8 cellular contexts compared by ENCODE assay signal in the genomic region with DNA sequence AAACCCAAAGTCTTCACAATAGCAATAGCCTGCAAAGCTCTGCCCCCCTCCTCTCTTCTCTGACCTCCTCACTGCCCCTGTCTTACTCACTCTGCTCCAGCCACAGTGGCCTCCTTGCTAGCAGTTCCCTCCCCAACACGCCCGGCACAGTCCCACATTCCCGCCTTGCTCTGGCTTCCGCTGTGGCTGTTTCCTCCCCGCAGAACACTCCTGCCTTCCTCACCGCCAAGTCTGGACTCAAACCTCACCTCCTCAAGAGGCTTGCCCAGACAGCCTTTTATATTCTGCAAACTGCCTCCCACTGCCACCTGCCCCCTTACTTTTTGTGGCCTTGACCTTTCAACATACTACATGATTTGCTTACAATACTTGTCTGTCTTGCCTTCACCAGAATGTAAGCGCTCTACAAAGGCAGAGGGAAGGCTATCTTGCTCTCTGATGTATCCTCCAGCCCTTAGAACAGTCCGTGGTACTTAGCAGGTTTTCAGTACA. TPM values are rescaled to one million over a fixed set of nuclear protein-coding genes. Genes with fewer than 3 reads are reported as not detected.
A peak's percentile ranks its signal among the peaks of the same experiment; 100 is the strongest.
DNase-seq lines count a peak whose midpoint lies in the region; ATAC-seq, FAIRE-seq and TF ChIP-seq lines count a peak whose summit lies in the region.

No MANE protein-coding gene starts in this region.

- no peak overlapping the region for H3K14ac ChIP-seq in H1 (ENCODE audit: insufficient read length)

- 0 out of 2 replicates have a peak overlapping the region, but pooled peaks have one; percentile 41 for H2BK12ac ChIP-seq in H1 (ENCODE audit: low read depth, low read length)

- no peaks in the 10 kb centered on the region for H3K79me1 ChIP-seq in H1 (ENCODE audit: low read depth, low read length)

- H3K18ac ChIP-seq in H1 (ENCODE audit: extremely low read depth, low read length): no peak overlapping the region

- no peak overlapping the region for H2BK20ac ChIP-seq in H1 (ENCODE audit: low read length)

- H3K36me3 ChIP-seq in H1 (ENCODE audit: control insufficient read depth in 2 of 4, insufficient read depth in 4 of 4, low read length in 3 of 4): peaks cover 5 to 18% (median 14%) of the 10 kb centered on the region in 4 experiments; a peak in 5 of 8 replicates
- no peaks in the 10 kb centered on the region for H3K36me3 ChIP-seq in mucosa of descending colon (ENCODE audit: low read depth)

- H3K4ac ChIP-seq in H1 (replicated peaks; ENCODE audit: insufficient read length, low read depth, low read length): no peak overlapping the region

- CTCF ChIA-PET in H1 (lab: Charles Lee; ENCODE audit: partially characterized antibody): interaction anchor here (0.8 to 6.2 kb wide), 7 partner anchors 12 to 119 kb away, joined by 3 to 54 read pairs (median 3); no protein-coding TSS in a partner anchor

- no peak overlapping the region for H2BK15ac ChIP-seq in H1 (ENCODE audit: low read length)

- DNase-seq in G401 (ENCODE audit: low spot score) (peak; percentile 76), SK-N-DZ (ENCODE audit: low spot score) (peak; percentile 64), H1 (ENCODE audit: low read depth in 1 of 2, low spot score in 2 of 2) (peak in 1 of 2 experiments; percentile 54), mucosa of descending colon (peak; percentile 50 to 71 (median 67)), NCI-H2081 treated with DMSO at 0.1 percent for 48 hours (lab: John Stamatoyannopoulos, UW) (no peak), NCI-H1417 treated with DMSO at 0.1 percent for 48 hours (lab: John Stamatoyannopoulos, UW) (no peak)
- no peak for DNase-seq in activated effector memory CD4-positive, alpha-beta T cell treated with Interleukin-2 at 50 U/mL for 16 hours

- no peak overlapping the region for H3K27ac ChIP-seq in H1 (ENCODE audit: low read depth, low read length)

- H2BK5ac ChIP-seq in H1 (ENCODE audit: low read depth, low read length): 0 out of 2 replicates have a peak overlapping the region, but pooled peaks have one; percentile 68

- TF ChIP-seq EP300 in H1 (IDR thresholded peaks at IDR 0.05; ENCODE audit: borderline replicate concordance in 1 of 2, low read depth in 2 of 2, low read length in 2 of 2): no peak

- no peak for FAIRE-seq in H1 (lab: Jason Lieb, UNC)

- H4K8ac ChIP-seq in H1 (ENCODE audit: extremely low read depth, insufficient read depth, low read length): no peak overlapping the region

- H3K23me2 ChIP-seq in H1 (ENCODE audit: low read depth, low read length): peaks cover 9% of the 10 kb centered on the region

- H4K20me1 ChIP-seq in H1 (replicated peaks in 1 of 2; ENCODE audit: control insufficient read depth in 1 of 2, insufficient read depth in 2 of 2, low read length in 2 of 2): no peaks in the 10 kb centered on the region

- POLR2A ChIA-PET in H1 (lab: Charles Lee; ENCODE audit: partially characterized antibody): interaction anchor here (0.6 to 7.0 kb wide), 16 partner anchors 10 to 131 kb away, joined by 3 to 116 read pairs (median 4); a partner anchor contains a TSS

- peak overlapping the region in 1 of 4 experiments; percentile 95; a peak in 3 of 7 replicates for H3K9ac ChIP-seq in H1 (replicated peaks in 1 of 4; ENCODE audit: extremely low read depth in 1 of 4, low read depth in 3 of 4, low read length in 3 of 4)

- H3K27me3 ChIP-seq in H1 (replicated peaks in 1 of 4; ENCODE audit: control insufficient read depth in 3 of 4, extremely low read depth in 1 of 4, insufficient read depth in 3 of 4, low read length in 3 of 4): no peaks in the 10 kb centered on the region

- no peak overlapping the region for H2BK120ac ChIP-seq in H1 (replicated peaks; ENCODE audit: low read depth, low read length)

- no peak overlapping the region for H4K91ac ChIP-seq in H1 (replicated peaks; ENCODE audit: insufficient read length, low read length)

- TF ChIP-seq POLR2A in H1 (IDR thresholded peaks at IDR 0.05; ENCODE audit: control extremely low read depth in 1 of 2, low read depth in 2 of 2, low read length in 2 of 2): no peak

- no peak overlapping the region for H3K23ac ChIP-seq in H1 (ENCODE audit: insufficient read length)

- peak overlapping the region; percentile 99 for H2AFZ ChIP-seq in H1 (ENCODE audit: low read length)

- in situ Hi-C loops in G401 (cut with HindIII; ENCODE audit: low sequenced_read_pairs): no loop called here

- no peak overlapping the region for H3K56ac ChIP-seq in H1 (replicated peaks; ENCODE audit: insufficient read length, low read depth, low read length)

- peaks cover 0 to 4% (median 2%) of the 10 kb centered on the region in 4 experiments; a peak in 4 of 7 replicates for H3K4me1 ChIP-seq in H1 (replicated peaks in 1 of 4; ENCODE audit: control insufficient read depth in 3 of 4, insufficient read depth in 4 of 4, low read length in 3 of 4)
- H3K4me1 ChIP-seq in mucosa of descending colon (ENCODE audit: low read depth): peaks cover 39% of the 10 kb centered on the region

- H4K5ac ChIP-seq in H1 (ENCODE audit: insufficient read length, low read depth, low read length): no peak overlapping the region

- intact Hi-C loops in mucosa of descending colon (cut with DNase I, micrococcal nuclease): no loop called here

- no peak for TF ChIP-seq RAD21 in H1 (IDR thresholded peaks at IDR 0.05 in 1 of 2, conservative IDR thresholded peaks at IDR 0.05 in 1 of 2; ENCODE audit: low read depth in 2 of 2, low read length in 2 of 2)

- TF ChIP-seq CTCF in H1 (IDR thresholded peaks at IDR 0.05; ENCODE audit: control extremely low read depth in 1 of 3, insufficient read depth in 1 of 3, low read depth in 1 of 3, low read length in 3 of 3): no peak
- no peak for TF ChIP-seq CTCF in mucosa of descending colon (IDR thresholded peaks at IDR 0.05)

- H3K4me3 ChIP-seq in H1 (ENCODE audit: extremely low read depth in 1 of 4, insufficient read depth in 2 of 4, low read depth in 3 of 4, low read length in 4 of 4) (peak overlapping the region; percentile 80 to 96 (median 88); a peak in 7 of 8 replicates), mucosa of descending colon (no peak overlapping the region)

- H3K4me2 ChIP-seq in H1 (ENCODE audit: insufficient read depth in 1 of 2, low read depth in 2 of 2, low read length in 2 of 2): peak overlapping the region; percentile 90

- ATAC-seq in HG02642 (IDR thresholded peaks at IDR 0.05; ENCODE audit: poor library complexity, unreplicated experiment): peak; percentile 18
- ATAC-seq in mucosa of descending colon: peak; percentile 31

- H3K79me2 ChIP-seq in H1 (ENCODE audit: control insufficient read depth in 1 of 2, insufficient read depth in 2 of 2, low read length in 2 of 2): no peaks in the 10 kb centered on the region

- no peaks in the 10 kb centered on the region for H3K9me3 ChIP-seq in H1 (ENCODE audit: insufficient read depth in 2 of 2, low read depth in 1 of 2, low read length in 1 of 2)
- H3K9me3 ChIP-seq in mucosa of descending colon: no peaks in the 10 kb centered on the region

- no peak overlapping the region for H2AK5ac ChIP-seq in H1 (ENCODE audit: low read depth, low read length)

- WGBS in H1 (ENCODE audit: extremely low coverage in 1 of 2, insufficient coverage in 1 of 2, insufficient read length in 1 of 2, insufficient replicate concordance in 2 of 2, low coverage in 1 of 2, low lambda C conversion rate in 2 of 2, missing lambda C conversion rate in 1 of 2), 2 experiments: 32% methylated on average over 8 of the region's 8 CpGs; no CpG with 5 or more reads in 1 of the 2 experiments

RNA-seq across cellular contexts. Expression of a gene that starts 0.4 kb away (rescaled TPM):
- 81.8 and 85.8 TPM in 2 replicates for total RNA-seq in G401 (2014; rRNA removed; shearing (Covaris generic))
- polyA plus RNA-seq in SK-N-DZ (2014; cell fraction: cytosol; rRNA removed): 70.1 and 107 TPM in 2 replicates
- 79.2 and 96.6 TPM in 2 replicates for polyA plus RNA-seq in SK-N-DZ (2014; cell fraction: nucleus; rRNA removed)
- 31.0 and 32.9 TPM in 2 replicates for total RNA-seq in H1 (2021; fragmentation: NEBNext Ultra II Directional; extraction: Animal tissue kit (Norgen Biotek cat#: 25700))
- polyA plus RNA-seq in H1 (2011; rRNA removed): 74.8 and 79.0 TPM in 2 replicates
- 88.7 TPM for polyA plus RNA-seq in H1 (2011; cell fraction: cytosol; rRNA removed)
- polyA plus RNA-seq in H1 (2011; cell fraction: nucleus; rRNA removed): 104 TPM
- 44.3 to 62.8 TPM (median 52.9 TPM) in 4 replicates for polyA plus RNA-seq in H1 (2012, experiment 1 of 2)
- polyA plus RNA-seq in H1 (2012, experiment 2 of 2): 63.0 TPM
- 23.0 TPM for polyA plus RNA-seq in H1 (2013, experiment 1 of 2)
- polyA plus RNA-seq in H1 (2013, experiment 2 of 2): 22.5 TPM
- 100 and 102 TPM in 2 replicates for polyA minus RNA-seq in H1 (2011; rRNA and poly(A)+ RNA removed)
- 31.6 TPM for polyA minus RNA-seq in H1 (2011; cell fraction: cytosol; rRNA and poly(A)+ RNA removed)
- 57.5 TPM for polyA minus RNA-seq in H1 (2011; cell fraction: nucleus; rRNA and poly(A)+ RNA removed)
- 10 to 100 TPM; 50.2 to 96.5 (median 68.3) TPM for total RNA-seq in mucosa of descending colon

RNA-seq across cellular contexts. Expression of a gene that starts 16.3 kb away (rescaled TPM):
- 7.6 and 13.2 TPM in 2 replicates for total RNA-seq in G401 (2014; rRNA removed; shearing (Covaris generic))
- polyA plus RNA-seq in SK-N-DZ (2014; cell fraction: cytosol; rRNA removed): 35.8 and 40.7 TPM in 2 replicates
- 17.2 and 33.3 TPM in 2 replicates for polyA plus RNA-seq in SK-N-DZ (2014; cell fraction: nucleus; rRNA removed)
- 40.3 and 41.7 TPM in 2 replicates for total RNA-seq in H1 (2021; fragmentation: NEBNext Ultra II Directional; extraction: Animal tissue kit (Norgen Biotek cat#: 25700))
- polyA plus RNA-seq in H1 (2011; rRNA removed): 112 and 131 TPM in 2 replicates
- polyA plus RNA-seq in H1 (2011; cell fraction: cytosol; rRNA removed): 54.5 TPM
- polyA plus RNA-seq in H1 (2011; cell fraction: nucleus; rRNA removed): 69.7 TPM
- polyA plus RNA-seq in H1 (2012, experiment 1 of 2): 32.4 to 42.6 TPM (median 38.6 TPM) in 4 replicates
- polyA plus RNA-seq in H1 (2012, experiment 2 of 2): 42.5 TPM
- 49.4 TPM for polyA plus RNA-seq in H1 (2013, experiment 1 of 2)
- 59.2 TPM for polyA plus RNA-seq in H1 (2013, experiment 2 of 2)
- polyA minus RNA-seq in H1 (2011; rRNA and poly(A)+ RNA removed): 83.8 and 86.8 TPM in 2 replicates
- polyA minus RNA-seq in H1 (2011; cell fraction: cytosol; rRNA and poly(A)+ RNA removed): 39.1 TPM
- polyA minus RNA-seq in H1 (2011; cell fraction: nucleus; rRNA and poly(A)+ RNA removed): 29.2 TPM
- 100 to 1,000 TPM; 125 to 236 (median 218) TPM for total RNA-seq in mucosa of descending colon

RNA-seq across cellular contexts. Expression of a gene that starts 17.2 kb away (rescaled TPM):
- total RNA-seq in G401 (2014; rRNA removed; shearing (Covaris generic)): 53.5 and 58.8 TPM in 2 replicates
- polyA plus RNA-seq in SK-N-DZ (2014; cell fraction: cytosol; rRNA removed): 103 TPM in 2 replicates
- polyA plus RNA-seq in SK-N-DZ (2014; cell fraction: nucleus; rRNA removed): 264 and 306 TPM in 2 replicates
- total RNA-seq in H1 (2021; fragmentation: NEBNext Ultra II Directional; extraction: Animal tissue kit (Norgen Biotek cat#: 25700)): 56.1 and 57.1 TPM in 2 replicates
- 66.6 and 91.3 TPM in 2 replicates for polyA plus RNA-seq in H1 (2011; rRNA removed)
- 111 TPM for polyA plus RNA-seq in H1 (2011; cell fraction: cytosol; rRNA removed)
- polyA plus RNA-seq in H1 (2011; cell fraction: nucleus; rRNA removed): 237 TPM
- polyA plus RNA-seq in H1 (2012, experiment 1 of 2): 43.7 to 58.2 TPM (median 47.1 TPM) in 4 replicates
- 24.3 TPM for polyA plus RNA-seq in H1 (2012, experiment 2 of 2)
- 42.0 TPM for polyA plus RNA-seq in H1 (2013, experiment 1 of 2)
- polyA plus RNA-seq in H1 (2013, experiment 2 of 2): 27.8 TPM
- 61.6 and 65.5 TPM in 2 replicates for polyA minus RNA-seq in H1 (2011; rRNA and poly(A)+ RNA removed)
- 27.2 TPM for polyA minus RNA-seq in H1 (2011; cell fraction: cytosol; rRNA and poly(A)+ RNA removed)
- 58.1 TPM for polyA minus RNA-seq in H1 (2011; cell fraction: nucleus; rRNA and poly(A)+ RNA removed)
- total RNA-seq in mucosa of descending colon: 10 to 100 TPM; 50.7 to 88.2 (median 83.1) TPM

RNA-seq across cellular contexts. Expression of a gene that starts 46.5 kb away (rescaled TPM):
- 32.1 and 40.9 TPM in 2 replicates for total RNA-seq in G401 (2014; rRNA removed; shearing (Covaris generic))
- polyA plus RNA-seq in SK-N-DZ (2014; cell fraction: cytosol; rRNA removed): 44.6 and 52.1 TPM in 2 replicates
- 413 and 419 TPM in 2 replicates for polyA plus RNA-seq in SK-N-DZ (2014; cell fraction: nucleus; rRNA removed)
- total RNA-seq in H1 (2021; fragmentation: NEBNext Ultra II Directional; extraction: Animal tissue kit (Norgen Biotek cat#: 25700)): 25.0 and 27.1 TPM in 2 replicates
- 34.4 and 52.2 TPM in 2 replicates for polyA plus RNA-seq in H1 (2011; rRNA removed)
- 39.6 TPM for polyA plus RNA-seq in H1 (2011; cell fraction: cytosol; rRNA removed)
- polyA plus RNA-seq in H1 (2011; cell fraction: nucleus; rRNA removed): 241 TPM
- 23.8 to 32.8 TPM (median 27.6 TPM) in 4 replicates for polyA plus RNA-seq in H1 (2012, experiment 1 of 2)
- polyA plus RNA-seq in H1 (2012, experiment 2 of 2): 22.2 TPM
- polyA plus RNA-seq in H1 (2013, experiment 1 of 2): 23.5 TPM
- 20.5 TPM for polyA plus RNA-seq in H1 (2013, experiment 2 of 2)
- polyA minus RNA-seq in H1 (2011; rRNA and poly(A)+ RNA removed): 22.9 and 29.2 TPM in 2 replicates
- polyA minus RNA-seq in H1 (2011; cell fraction: cytosol; rRNA and poly(A)+ RNA removed): 14.8 TPM
- polyA minus RNA-seq in H1 (2011; cell fraction: nucleus; rRNA and poly(A)+ RNA removed): 30.0 TPM
- total RNA-seq in mucosa of descending colon: 10 to 100 TPM; 66.5 to 89.3 (median 73.1) TPM

RNA-seq across cellular contexts. Expression of a gene that starts 48.4 kb away (rescaled TPM):
- total RNA-seq in G401 (2014; rRNA removed; shearing (Covaris generic)): 290 and 313 TPM in 2 replicates
- 284 and 377 TPM in 2 replicates for polyA plus RNA-seq in SK-N-DZ (2014; cell fraction: cytosol; rRNA removed)
- polyA plus RNA-seq in SK-N-DZ (2014; cell fraction: nucleus; rRNA removed): 228 and 275 TPM in 2 replicates
- total RNA-seq in H1 (2021; fragmentation: NEBNext Ultra II Directional; extraction: Animal tissue kit (Norgen Biotek cat#: 25700)): 367 and 373 TPM in 2 replicates
- 228 and 270 TPM in 2 replicates for polyA plus RNA-seq in H1 (2011; rRNA removed)
- 199 TPM for polyA plus RNA-seq in H1 (2011; cell fraction: cytosol; rRNA removed)
- 180 TPM for polyA plus RNA-seq in H1 (2011; cell fraction: nucleus; rRNA removed)
- polyA plus RNA-seq in H1 (2012, experiment 1 of 2): 450 to 541 TPM (median 483 TPM) in 4 replicates
- 390 TPM for polyA plus RNA-seq in H1 (2012, experiment 2 of 2)
- polyA plus RNA-seq in H1 (2013, experiment 1 of 2): 715 TPM
- 668 TPM for polyA plus RNA-seq in H1 (2013, experiment 2 of 2)
- polyA minus RNA-seq in H1 (2011; rRNA and poly(A)+ RNA removed): 51.3 and 57.4 TPM in 2 replicates
- polyA minus RNA-seq in H1 (2011; cell fraction: cytosol; rRNA and poly(A)+ RNA removed): 129 TPM
- polyA minus RNA-seq in H1 (2011; cell fraction: nucleus; rRNA and poly(A)+ RNA removed): 64.8 TPM
- total RNA-seq in mucosa of descending colon: 100 to 1,000 TPM; 312 to 673 (median 597) TPM

Comparison
In these comparisons a context has a peak if more than half of its experiments do, and no peak if none do; other contexts are left out.
1. DNase-seq: peak in G401 (single experiment), SK-N-DZ (single experiment) and mucosa of descending colon (3 of 3); none in activated effector memory CD4-positive, alpha-beta T cell treated with Interleukin-2 at 50 U/mL for 16 hours (single experiment), NCI-H2081 treated with DMSO at 0.1 percent for 48 hours (single experiment) and NCI-H1417 treated with DMSO at 0.1 percent for 48 hours (single experiment).